ENCODE assay signal across 2 cellular contexts in the genomic region with DNA sequence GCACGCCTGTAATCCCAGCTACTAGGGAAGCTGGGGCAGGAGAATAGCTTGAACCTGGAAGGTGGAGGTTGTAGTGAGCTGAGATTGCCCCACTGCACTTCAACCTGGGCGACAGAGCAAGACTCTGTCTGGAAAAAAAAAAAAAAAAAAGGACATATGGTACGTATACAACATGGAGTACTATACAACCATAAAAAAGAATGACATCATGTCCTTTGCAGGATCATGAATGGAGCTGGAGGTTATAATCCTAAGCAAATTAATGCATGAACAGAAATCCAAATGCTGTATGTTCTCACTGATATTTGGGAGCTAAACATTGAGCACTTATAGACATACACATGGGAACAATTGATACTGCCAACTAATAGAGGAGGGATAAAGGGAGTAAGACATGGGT.
TF ChIP-seq lines count a peak whose summit lies in the region.

No MANE protein-coding gene starts in this region.

TF ChIP-seq in SK-N-SH, 30 proteins besides CTCF, POLR2A, EP300 and RAD21 (continued from another document):
- TF ChIP-seq, protein P1, sequence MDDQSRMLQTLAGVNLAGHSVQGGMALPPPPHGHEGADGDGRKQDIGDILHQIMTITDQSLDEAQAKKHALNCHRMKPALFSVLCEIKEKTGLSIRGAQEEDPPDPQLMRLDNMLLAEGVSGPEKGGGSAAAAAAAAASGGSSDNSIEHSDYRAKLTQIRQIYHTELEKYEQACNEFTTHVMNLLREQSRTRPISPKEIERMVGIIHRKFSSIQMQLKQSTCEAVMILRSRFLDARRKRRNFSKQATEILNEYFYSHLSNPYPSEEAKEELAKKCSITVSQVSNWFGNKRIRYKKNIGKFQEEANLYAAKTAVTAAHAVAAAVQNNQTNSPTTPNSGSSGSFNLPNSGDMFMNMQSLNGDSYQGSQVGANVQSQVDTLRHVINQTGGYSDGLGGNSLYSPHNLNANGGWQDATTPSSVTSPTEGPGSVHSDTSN (IDR thresholded peaks at IDR 0.05), result no peak
- TF ChIP-seq, protein P2, sequence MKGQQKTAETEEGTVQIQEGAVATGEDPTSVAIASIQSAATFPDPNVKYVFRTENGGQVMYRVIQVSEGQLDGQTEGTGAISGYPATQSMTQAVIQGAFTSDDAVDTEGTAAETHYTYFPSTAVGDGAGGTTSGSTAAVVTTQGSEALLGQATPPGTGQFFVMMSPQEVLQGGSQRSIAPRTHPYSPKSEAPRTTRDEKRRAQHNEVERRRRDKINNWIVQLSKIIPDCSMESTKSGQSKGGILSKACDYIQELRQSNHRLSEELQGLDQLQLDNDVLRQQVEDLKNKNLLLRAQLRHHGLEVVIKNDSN (IDR thresholded peaks at IDR 0.05; ENCODE audit: borderline replicate concordance, low read depth), result no peak
- TF ChIP-seq RFX5 (IDR thresholded peaks at IDR 0.05; ENCODE audit: low read length) (no peak), TCF12 (IDR thresholded peaks at IDR 0.05) (no peak), FOXJ3 (CRISPR knock-in tag; IDR thresholded peaks at IDR 0.05) (no peak), GATA2 (CRISPR knock-in tag; IDR thresholded peaks at IDR 0.05) (no peak), FOXM1 (IDR thresholded peaks at IDR 0.05; ENCODE audit: low read depth) (no peak), MXI1 (IDR thresholded peaks at IDR 0.05; ENCODE audit: low read depth, low read length) (no peak), NFIC (IDR thresholded peaks at IDR 0.05; ENCODE audit: borderline replicate concordance) (no peak)
- TF ChIP-seq, protein P3, sequence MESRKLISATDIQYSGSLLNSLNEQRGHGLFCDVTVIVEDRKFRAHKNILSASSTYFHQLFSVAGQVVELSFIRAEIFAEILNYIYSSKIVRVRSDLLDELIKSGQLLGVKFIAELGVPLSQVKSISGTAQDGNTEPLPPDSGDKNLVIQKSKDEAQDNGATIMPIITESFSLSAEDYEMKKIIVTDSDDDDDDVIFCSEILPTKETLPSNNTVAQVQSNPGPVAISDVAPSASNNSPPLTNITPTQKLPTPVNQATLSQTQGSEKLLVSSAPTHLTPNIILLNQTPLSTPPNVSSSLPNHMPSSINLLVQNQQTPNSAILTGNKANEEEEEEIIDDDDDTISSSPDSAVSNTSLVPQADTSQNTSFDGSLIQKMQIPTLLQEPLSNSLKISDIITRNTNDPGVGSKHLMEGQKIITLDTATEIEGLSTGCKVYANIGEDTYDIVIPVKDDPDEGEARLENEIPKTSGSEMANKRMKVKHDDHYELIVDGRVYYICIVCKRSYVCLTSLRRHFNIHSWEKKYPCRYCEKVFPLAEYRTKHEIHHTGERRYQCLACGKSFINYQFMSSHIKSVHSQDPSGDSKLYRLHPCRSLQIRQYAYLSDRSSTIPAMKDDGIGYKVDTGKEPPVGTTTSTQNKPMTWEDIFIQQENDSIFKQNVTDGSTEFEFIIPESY (IDR thresholded peaks at IDR 0.05; ENCODE audit: borderline replicate concordance, low read depth), result no peak

TF ChIP-seq in HepG2, 621 proteins besides CTCF, POLR2A, EP300 and RAD21 (continued from another document):
- no peak for TF ChIP-seq MTERF4 (CRISPR knock-in tag; IDR thresholded peaks at IDR 0.05)
